Comparison of ENCODE assay signal across 1 cellular context in genomic region chr3:184005981-184006507, GRCh38.
A peak's percentile ranks its signal among the peaks of the same experiment; 100 is the strongest.
TF ChIP-seq lines count a peak whose summit lies in the region.

No MANE protein-coding gene starts in this region.

TF ChIP-seq in HEK293, 187 proteins besides CTCF, POLR2A, EP300 and RAD21 (continued from another document):
- TF ChIP-seq, protein P1, sequence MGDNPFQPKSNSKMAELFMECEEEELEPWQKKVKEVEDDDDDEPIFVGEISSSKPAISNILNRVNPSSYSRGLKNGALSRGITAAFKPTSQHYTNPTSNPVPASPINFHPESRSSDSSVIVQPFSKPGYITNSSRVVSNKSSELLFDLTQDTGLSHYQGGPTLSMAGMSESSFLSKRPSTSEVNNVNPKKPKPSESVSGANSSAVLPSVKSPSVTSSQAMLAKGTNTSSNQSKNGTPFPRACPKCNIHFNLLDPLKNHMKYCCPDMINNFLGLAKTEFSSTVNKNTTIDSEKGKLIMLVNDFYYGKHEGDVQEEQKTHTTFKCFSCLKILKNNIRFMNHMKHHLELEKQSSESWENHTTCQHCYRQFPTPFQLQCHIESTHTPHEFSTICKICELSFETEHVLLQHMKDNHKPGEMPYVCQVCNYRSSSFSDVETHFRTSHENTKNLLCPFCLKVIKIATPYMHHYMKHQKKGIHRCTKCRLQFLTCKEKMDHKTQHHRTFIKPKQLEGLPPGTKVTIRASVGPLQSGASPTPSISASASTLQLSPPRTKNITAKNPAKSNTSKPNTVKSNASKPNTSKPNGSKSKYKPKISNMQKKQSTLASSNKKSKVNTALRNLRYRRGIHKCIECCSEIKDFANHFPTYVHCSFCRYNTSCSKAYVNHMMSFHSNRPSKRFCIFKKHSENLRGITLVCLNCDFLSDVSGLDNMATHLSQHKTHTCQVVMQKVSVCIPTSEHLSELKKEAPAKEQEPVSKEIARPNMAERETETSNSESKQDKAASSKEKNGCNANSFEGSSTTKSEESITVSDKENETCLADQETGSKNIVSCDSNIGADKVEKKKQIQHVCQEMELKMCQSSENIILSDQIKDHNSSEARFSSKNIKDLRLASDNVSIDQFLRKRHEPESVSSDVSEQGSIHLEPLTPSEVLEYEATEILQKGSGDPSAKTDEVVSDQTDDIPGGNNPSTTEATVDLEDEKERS (tag by site-specific recombination; IDR thresholded peaks at IDR 0.05), result no peak
- TF ChIP-seq KLF1 (tag by site-specific recombination; IDR thresholded peaks at IDR 0.05) (0 out of 2 replicates have a peak, but pooled peaks have one; percentile 11), ZNF600 (tag by site-specific recombination; IDR thresholded peaks at IDR 0.05) (peak; percentile 51), ZNF335 (tag by site-specific recombination; conservative IDR thresholded peaks at IDR 0.05) (0 out of 2 replicates have a peak, but pooled peaks have one; percentile 25), SP2 (tag by site-specific recombination; IDR thresholded peaks at IDR 0.05) (peak; percentile 12; the same call in 1 of the 2 replicates), TRIM28 (IDR thresholded peaks at IDR 0.05; ENCODE audit: borderline replicate concordance, low read length) (peak; percentile 40; the same call in 1 of the 2 replicates), ZNF707 (tag by site-specific recombination; IDR thresholded peaks at IDR 0.05) (no peak), ZNF660 (tag by site-specific recombination; IDR thresholded peaks at IDR 0.05) (peak; percentile 29; the same call in 1 of the 2 replicates), SCRT1 (tag by site-specific recombination; IDR thresholded peaks at IDR 0.05; ENCODE audit: borderline replicate concordance) (0 out of 2 replicates have a peak, but pooled peaks have one; percentile 8), ZNF530 (tag by site-specific recombination; IDR thresholded peaks at IDR 0.05; ENCODE audit: low read depth) (no peak), ZXDB (tag by site-specific recombination; IDR thresholded peaks at IDR 0.05) (peak; percentile 53; the same call in 1 of the 2 replicates)
- TF ChIP-seq, protein P2, sequence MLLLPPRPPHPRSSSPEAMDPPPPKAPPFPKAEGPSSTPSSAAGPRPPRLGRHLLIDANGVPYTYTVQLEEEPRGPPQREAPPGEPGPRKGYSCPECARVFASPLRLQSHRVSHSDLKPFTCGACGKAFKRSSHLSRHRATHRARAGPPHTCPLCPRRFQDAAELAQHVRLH (tag by site-specific recombination; IDR thresholded peaks at IDR 0.05), result no peak
